In the genomic region with DNA sequence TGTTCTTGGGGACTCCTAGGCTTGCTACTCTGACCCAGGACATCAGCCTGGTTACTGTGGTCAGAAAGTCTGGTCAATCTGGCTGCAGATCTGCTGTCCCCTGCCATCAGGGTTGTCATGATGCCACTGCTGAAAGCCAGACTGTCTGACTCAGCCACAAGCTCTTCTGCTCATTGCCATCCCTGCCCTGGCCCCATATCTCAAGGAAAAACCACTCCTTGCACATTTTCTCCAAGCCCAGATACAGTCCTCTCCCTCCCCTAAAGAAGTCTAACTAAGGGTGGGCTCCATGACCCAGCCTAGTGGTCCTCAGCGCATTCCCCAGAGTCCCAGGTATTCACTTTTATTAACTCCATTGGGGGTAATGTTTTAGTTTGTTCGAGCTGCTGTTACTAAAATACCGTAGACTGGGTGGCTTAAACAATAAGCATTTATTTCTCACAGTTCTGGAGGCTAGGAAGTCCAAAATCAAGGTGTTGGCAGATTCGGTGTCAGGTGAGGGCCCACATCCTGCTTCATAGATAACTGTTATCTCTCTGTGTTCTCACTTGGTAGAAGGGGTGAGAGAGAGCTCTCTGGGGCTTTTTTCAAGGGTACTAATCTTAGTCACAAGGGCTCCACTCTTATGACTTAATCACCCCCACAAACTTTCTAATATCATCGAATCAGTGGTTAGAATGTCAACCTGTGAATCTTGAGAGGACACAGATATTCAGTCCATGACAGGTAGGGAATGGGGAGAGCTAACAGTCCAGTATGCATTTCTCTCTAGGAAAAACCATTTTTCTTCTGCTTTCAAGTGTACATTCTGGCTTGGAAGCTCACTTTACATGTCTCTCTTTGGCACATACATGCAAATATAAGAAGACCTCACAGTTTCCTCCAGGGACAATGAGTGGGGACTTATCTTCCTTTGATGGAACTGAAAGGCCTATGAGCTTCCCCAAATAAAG, we compare ENCODE assay signal across 9 cellular contexts.
DNase-seq lines count a peak whose midpoint lies in the region; ATAC-seq and TF ChIP-seq lines count a peak whose summit lies in the region.
"Had no signal": no experiment of that assay in that cellular context is flagged by ENCODE, and none has a peak within 500 bp of the region (broad histone marks: within the 10 kb centered on the region; RNA-seq: fewer than 3 reads in every experiment).

No MANE protein-coding gene starts in this region.

- ATAC-seq in left cardiac atrium (peak; percentile 17 to 40), HG02870 (IDR thresholded peaks at IDR 0.05; ENCODE audit: unreplicated experiment) (peak; percentile 65)
- peak; percentile 83 for ATAC-seq in stimulated activated naive CD8-positive, alpha-beta T cell treated with anti-CD3 and anti-CD28 coated beads, Interleukin-15, Interleukin-2, amounts not matched to agents 100 U/mL and 50 U/mL, for 24 hours

- H3K27me3 ChIP-seq in left ventricle myocardium inferior (ENCODE audit: low read depth): peaks cover 11% of the 10 kb centered on the region

- no peak overlapping the region for H3K4me3 ChIP-seq in left ventricle myocardium inferior
- H3K4me3 ChIP-seq: prostate gland had no signal

- H3K9me3 ChIP-seq in left ventricle myocardium inferior (replicated peaks): no peaks in the 10 kb centered on the region
- H3K9me3 ChIP-seq: prostate gland had no signal

- no peaks in the 10 kb centered on the region for H3K4me1 ChIP-seq in left ventricle myocardium inferior
- H3K4me1 ChIP-seq: prostate gland had no signal

- H3K27ac ChIP-seq in left ventricle myocardium inferior (replicated peaks): no peak overlapping the region
- H3K27ac ChIP-seq: prostate gland had no signal

- DNase-seq in left cardiac atrium: no peak
- DNase-seq in left ventricle myocardium inferior: no peak
- DNase-seq in T-helper 2 cell: peak in 3 of 5 experiments; percentile 14 to 92 (median 82)
- no peak for DNase-seq in stimulated activated naive CD8-positive, alpha-beta T cell treated with anti-CD3 and anti-CD28 coated beads, Interleukin-15, Interleukin-2, amounts not matched to agents 100 U/mL and 50 U/mL, for 24 hours
- no peak for DNase-seq in HuH-7 (ENCODE audit: low spot score)
- no peak for DNase-seq in NCI-H2171 (lab: John Stamatoyannopoulos, UW)
- no peak for DNase-seq in NCI-H2029 (lab: John Stamatoyannopoulos, UW)

- intact Hi-C loops in left cardiac atrium (cut with DNase I) (no loop called here), left ventricle myocardium inferior (cut with micrococcal nuclease) (no loop called here)

- no peaks in the 10 kb centered on the region for H3K36me3 ChIP-seq in left ventricle myocardium inferior
- H3K36me3 ChIP-seq: prostate gland had no signal

- TF ChIP-seq CTCF in left ventricle myocardium inferior (IDR thresholded peaks at IDR 0.05; ENCODE audit: borderline replicate concordance): no peak

Comparison
In these comparisons a context has a peak if more than half of its experiments do, and no peak if none do; other contexts are left out.
1. ATAC-seq: peak in every context shown above with its lines; median percentile 83 in stimulated activated naive CD8-positive, alpha-beta T cell treated with anti-CD3 and anti-CD28 coated beads, Interleukin-15, Interleukin-2, amounts not matched to agents 100 U/mL and 50 U/mL, for 24 hours; 65 in HG02870; 28 in left cardiac atrium.
2. DNase-seq: peak in T-helper 2 cell (3 of 5); none in left cardiac atrium (single experiment), left ventricle myocardium inferior (single experiment), stimulated activated naive CD8-positive, alpha-beta T cell treated with anti-CD3 and anti-CD28 coated beads, Interleukin-15, Interleukin-2, amounts not matched to agents 100 U/mL and 50 U/mL, for 24 hours (single experiment), HuH-7 (single experiment), NCI-H2171 (single experiment) and NCI-H2029 (single experiment).